Comparison of ENCODE assay signal across 17 cellular contexts in genomic region chr18:49907346-49907929, GRCh38.
A peak's percentile ranks its signal among the peaks of the same experiment; 100 is the strongest.
DNase-seq lines count a peak whose midpoint lies in the region; TF ChIP-seq lines count a peak whose summit lies in the region.
"Had no signal": no experiment of that assay in that cellular context is flagged by ENCODE, and none has a peak within 500 bp of the region (broad histone marks: within the 10 kb centered on the region; RNA-seq: fewer than 3 reads in every experiment).

No MANE protein-coding gene starts in this region.

- H3K4me3 ChIP-seq in fibroblast of lung (replicated peaks in 1 of 4; ENCODE audit: control extremely low read depth in 1 of 4, insufficient read depth in 1 of 4, low read depth in 3 of 4, low read length in 4 of 4) (no peak overlapping the region), retinal pigment epithelial cell (ENCODE audit: low read length) (no peak overlapping the region)
- H3K4me3 ChIP-seq: HAP-1 had no signal

- DNase-seq in DMS 273 (lab: John Stamatoyannopoulos, UW; ENCODE audit: unreplicated experiment) (peak; percentile 75), DMS 273 treated with DMSO at 0.1 percent for 48 hours (lab: John Stamatoyannopoulos, UW) (no peak), NCI-H2196 (lab: John Stamatoyannopoulos, UW; ENCODE audit: unreplicated experiment) (peak; percentile 55), fibroblast of lung (ENCODE audit: low read depth in 2 of 2) (peak; percentile 29 to 47), retinal pigment epithelial cell (ENCODE audit: low read depth) (peak; percentile 29), NCI-H146 treated with DMSO at 0.1 percent for 48 hours (lab: John Stamatoyannopoulos, UW; ENCODE audit: unreplicated experiment) (no peak), activated T-cell treated with anti-CD3 and anti-CD28 coated beads for 4 hours (no peak)
- DNase-seq in activated T-cell treated with anti-CD3 and anti-CD28 coated beads, Interleukin-2, amount 50 U/mL, for 48 hours = no peak
- DNase-seq: activated CD4-positive, alpha-beta T cell treated with anti-CD3 and anti-CD28 coated beads for 1 hour; dermis blood vessel endothelial cell; Kasumi-1; midbrain; nucleus accumbens; stimulated activated CD4-positive, alpha-beta T cell treated with anti-CD3 and anti-CD28 coated beads, Interleukin-12 subunit alpha, Interleukin-12 subunit beta, amount 100 ng/mL, for 4 hours had no signal

- H3K9ac ChIP-seq in fibroblast of lung (ENCODE audit: insufficient read depth, low read length) = no peak overlapping the region

- H3K79me2 ChIP-seq in fibroblast of lung (ENCODE audit: control insufficient read depth, insufficient read depth, low read length) = no peaks in the 10 kb centered on the region

- TF ChIP-seq CTCF in fibroblast of lung (conservative IDR thresholded peaks at IDR 0.05 in 1 of 2, IDR thresholded peaks at IDR 0.05 in 1 of 2; ENCODE audit: low read depth in 1 of 2, low read length in 2 of 2) (no peak), retinal pigment epithelial cell (conservative IDR thresholded peaks at IDR 0.05; ENCODE audit: low read depth, low read length) (no peak)

- H3K27ac ChIP-seq in fibroblast of lung (ENCODE audit: insufficient read depth, low read length) = no peak overlapping the region
- H3K27ac ChIP-seq: 22Rv1, foreskin keratinocyte had no signal

- H3K9me3 ChIP-seq in fibroblast of lung (ENCODE audit: control insufficient read depth, insufficient read depth, low read depth, low read length) = no peaks in the 10 kb centered on the region
- H3K9me3 ChIP-seq: HAP-1 had no signal

- no peaks in the 10 kb centered on the region for H4K20me1 ChIP-seq in fibroblast of lung (ENCODE audit: control insufficient read depth, extremely low read depth, insufficient read depth, low read length)

- no peaks in the 10 kb centered on the region for H3K4me1 ChIP-seq in fibroblast of lung (ENCODE audit: control insufficient read depth, extremely low read depth, insufficient read depth, low read length)
- H3K4me1 ChIP-seq: foreskin keratinocyte, HAP-1 had no signal

- no peak overlapping the region for H3K4me2 ChIP-seq in fibroblast of lung (ENCODE audit: extremely low read depth, insufficient read depth, low read length)

- no peaks in the 10 kb centered on the region for H3K36me3 ChIP-seq in fibroblast of lung (ENCODE audit: control insufficient read depth, insufficient read depth, low read length)
- H3K36me3 ChIP-seq: HAP-1 had no signal

- H2AFZ ChIP-seq in fibroblast of lung (ENCODE audit: low read length) = no peak overlapping the region

- no peaks in the 10 kb centered on the region for H3K27me3 ChIP-seq in fibroblast of lung (ENCODE audit: control insufficient read depth, insufficient read depth, low read length)
- H3K27me3 ChIP-seq: foreskin keratinocyte had no signal

Comparison
In these comparisons a context has a peak if more than half of its experiments do, and no peak if none do; other contexts are left out.
1. DNase-seq: peak in DMS 273 (single experiment), NCI-H2196 (single experiment), fibroblast of lung (2 of 2) and retinal pigment epithelial cell (single experiment); none in DMS 273 treated with DMSO at 0.1 percent for 48 hours (single experiment), NCI-H146 treated with DMSO at 0.1 percent for 48 hours (single experiment), activated T-cell treated with anti-CD3 and anti-CD28 coated beads, Interleukin-2, amount 50 U/mL, for 48 hours (0 of 2) and activated T-cell treated with anti-CD3 and anti-CD28 coated beads for 4 hours (single experiment).